Comparison of ENCODE assay signal across 1 cellular context in the genomic region with DNA sequence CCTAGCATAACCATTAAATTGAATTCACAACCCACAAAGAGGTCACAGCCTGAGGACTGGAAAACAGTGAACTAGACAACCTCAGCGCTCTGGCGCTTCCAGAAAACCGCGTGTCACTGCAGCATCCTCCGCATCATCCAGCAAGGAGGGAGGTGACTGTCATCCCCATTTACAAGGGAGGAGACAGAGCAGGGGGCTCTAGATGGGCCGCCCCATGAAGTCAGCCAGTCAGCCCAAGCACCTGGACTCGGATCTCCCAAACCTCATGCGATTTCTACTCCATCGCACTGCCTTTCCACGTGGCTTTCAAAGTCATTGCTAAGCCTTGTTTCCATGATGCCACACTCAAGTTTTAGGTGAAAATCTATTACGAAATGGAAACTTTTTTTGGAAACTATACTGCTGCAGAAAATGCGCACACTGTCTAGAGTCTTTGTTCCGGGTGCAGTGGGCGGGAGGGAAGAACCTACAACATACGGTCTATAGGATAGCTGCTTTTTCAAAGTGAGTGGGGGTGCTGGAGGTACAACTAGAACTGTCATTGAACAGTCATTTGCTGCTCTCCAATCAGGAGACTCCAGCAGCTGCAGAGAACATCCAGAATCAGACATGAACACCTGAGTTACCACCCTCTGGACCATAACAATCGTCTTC.
TF ChIP-seq lines count a peak whose summit lies in the region.

No MANE protein-coding gene starts in this region.

TF ChIP-seq in K562, 482 proteins besides CTCF, POLR2A, EP300 and RAD21:
- 0 out of 2 replicates have a peak, but pooled peaks have one; percentile 31 for TF ChIP-seq CEBPB (tag; IDR thresholded peaks at IDR 0.05)
- TF ChIP-seq CHD2 (IDR thresholded peaks at IDR 0.05; ENCODE audit: low read depth, low read length): no peak
- TF ChIP-seq ZBTB33 (CRISPR knock-in tag; IDR thresholded peaks at IDR 0.05): peak; percentile 94
- TF ChIP-seq MNT (conservative IDR thresholded peaks at IDR 0.05): 0 out of 4 replicates have a peak, but pooled peaks of 1 of the 2 experiments have one; percentile 23
- TF ChIP-seq, protein P1, sequence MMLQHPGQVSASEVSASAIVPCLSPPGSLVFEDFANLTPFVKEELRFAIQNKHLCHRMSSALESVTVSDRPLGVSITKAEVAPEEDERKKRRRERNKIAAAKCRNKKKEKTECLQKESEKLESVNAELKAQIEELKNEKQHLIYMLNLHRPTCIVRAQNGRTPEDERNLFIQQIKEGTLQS (IDR thresholded peaks at IDR 0.05): 0 out of 2 replicates have a peak, but pooled peaks have one; percentile 15
- TF ChIP-seq, protein P1 (CRISPR knock-in tag; conservative IDR thresholded peaks at IDR 0.05): no peak
- TF ChIP-seq SNIP1 (IDR thresholded peaks at IDR 0.05; ENCODE audit: low read depth): no peak
